ENCODE assay signal across 12 cellular contexts in the genomic region with DNA sequence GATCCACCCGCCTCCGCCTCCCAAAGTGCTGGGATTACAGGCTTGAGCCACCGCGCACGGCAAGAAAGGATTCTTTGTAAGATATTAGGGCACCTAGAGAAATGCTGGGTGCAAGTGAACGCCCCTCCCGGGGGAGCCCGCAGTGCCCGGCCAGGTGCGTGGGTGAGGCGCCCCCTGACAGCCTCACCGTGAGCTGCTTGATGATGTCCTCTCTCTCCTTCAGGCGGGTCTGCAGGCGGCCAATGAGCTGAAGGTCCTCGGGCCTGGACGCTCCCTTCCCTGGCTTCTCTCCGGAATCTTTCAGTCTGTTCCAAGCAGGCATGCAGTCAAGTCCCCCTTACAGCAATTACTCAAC. TPM values are rescaled to one million over a fixed set of nuclear protein-coding genes. Genes with fewer than 3 reads are reported as not detected.
DNase-seq lines count a peak whose midpoint lies in the region; ATAC-seq and TF ChIP-seq lines count a peak whose summit lies in the region.
"Had no signal": no experiment of that assay in that cellular context is flagged by ENCODE, and none has a peak within 500 bp of the region (broad histone marks: within the 10 kb centered on the region; RNA-seq: fewer than 3 reads in every experiment).

No MANE protein-coding gene starts in this region.

- H3K4me3 ChIP-seq in mucosa of descending colon, result no peak overlapping the region

- H3K27ac Mint-ChIP-seq in T-helper 17 cell, result peak overlapping the region; percentile 21
- H3K27ac Mint-ChIP-seq: activated CD4-positive, alpha-beta T cell treated with anti-CD3 and anti-CD28 coated beads, Interleukin-2, amount 10 ng/mL, durations not matched to agents 7 days and 5 days; activated T-helper 2 cell treated with anti-CD3 and anti-CD28 coated beads, Interferon-gamma antibody, Interleukin-2, Interleukin-4, amounts not matched to agents 10 μg/mL and 5 μg/mL and 100 μg/mL, durations not matched to agents 14 hours and 24 hours and 36 hours had no signal

- no peak overlapping the region for H3K4me3 Mint-ChIP-seq in T-helper 17 cell
- H3K4me3 Mint-ChIP-seq: activated CD4-positive, alpha-beta T cell treated with anti-CD3 and anti-CD28 coated beads, Interleukin-2, amount 10 ng/mL, durations not matched to agents 7 days and 5 days; effector memory CD8-positive, alpha-beta T cell; natural killer cell treated with Interleukin-12 subunit alpha and Interleukin-12 subunit beta and Interleukin-15 and Interleukin-18, amount 100 ng/mL, for 72 hours had no signal

- H3K9me3 ChIP-seq in T-helper 17 cell (ENCODE audit: control insufficient read depth, low read length, poor library complexity, severe bottlenecking) (no peaks in the 10 kb centered on the region), mucosa of descending colon (no peaks in the 10 kb centered on the region)

- ATAC-seq in GM19351 (IDR thresholded peaks at IDR 0.05; ENCODE audit: unreplicated experiment) (peak; percentile 6), HG02588 (IDR thresholded peaks at IDR 0.05; ENCODE audit: unreplicated experiment) (peak; percentile 6), T-helper 17 cell (peak; percentile 14), mucosa of descending colon (peak; percentile 15)

- peaks cover 3% of the 10 kb centered on the region for H3K4me1 Mint-ChIP-seq in T-helper 17 cell

- no peak for TF ChIP-seq CTCF in mucosa of descending colon (IDR thresholded peaks at IDR 0.05)

- H3K4me1 ChIP-seq in mucosa of descending colon (ENCODE audit: low read depth), result no peaks in the 10 kb centered on the region

- intact Hi-C loops in mucosa of descending colon (cut with DNase I, micrococcal nuclease), result loop anchor here (5.0 to 10.0 kb wide), 2 partner anchors 82 to 84 kb away; no protein-coding TSS in a partner anchor

- H3K27me3 Mint-ChIP-seq in T-helper 17 cell, result no peaks in the 10 kb centered on the region
- H3K27me3 Mint-ChIP-seq: activated CD4-positive, alpha-beta T cell treated with anti-CD3 and anti-CD28 coated beads, Interleukin-2, amount 10 ng/mL, durations not matched to agents 7 days and 5 days; effector memory CD8-positive, alpha-beta T cell; natural killer cell treated with Interleukin-12 subunit alpha and Interleukin-12 subunit beta and Interleukin-15 and Interleukin-18, amount 100 ng/mL, for 72 hours had no signal

- no peak for DNase-seq in T-helper 17 cell
- no peak for DNase-seq in mucosa of descending colon
- DNase-seq in medulla oblongata (ENCODE audit: extremely low spot score), result no peak
- DNase-seq in T-helper 2 cell, result no peak
- no peak for DNase-seq in T-helper 9 cell
- DNase-seq in KG1 (lab: John Stamatoyannopoulos, UW), result no peak

- no peaks in the 10 kb centered on the region for H3K36me3 ChIP-seq in mucosa of descending colon (ENCODE audit: low read depth)

- peaks cover 2% of the 10 kb centered on the region for H3K36me3 Mint-ChIP-seq in T-helper 17 cell (ENCODE audit: low read depth)

RNA-seq across cellular contexts. Expression of a gene that starts 21.9 kb away (rescaled TPM):
- total RNA-seq in T-helper 17 cell (10 to 100 TPM; 40.8 to 55.5 TPM), mucosa of descending colon (10 to 100 TPM; 35.3 to 55.6 (median 37.5) TPM)

RNA-seq across cellular contexts. Expression of a gene that starts 59.3 kb away (rescaled TPM):
- total RNA-seq in T-helper 17 cell (10 to 100 TPM; 49.6 to 63.5 TPM), mucosa of descending colon (100 to 1,000 TPM in 1 of 3 donors, 10 to 100 TPM in 2; 55.6 to 112 (median 66.2) TPM)
